In genomic region chr18:3281456-3282400, GRCh38 we compare ENCODE assay signal across 9 cellular contexts. TPM values are rescaled to one million over a fixed set of nuclear protein-coding genes. Genes with fewer than 3 reads are reported as not detected.
DNase-seq lines count a peak whose midpoint lies in the region; ATAC-seq and TF ChIP-seq lines count a peak whose summit lies in the region.
"Had no signal": no experiment of that assay in that cellular context is flagged by ENCODE, and none has a peak within 500 bp of the region (broad histone marks: within the 10 kb centered on the region; RNA-seq: fewer than 3 reads in every experiment).

No MANE protein-coding gene starts in this region.

- no peak for TF ChIP-seq CTCF in lower leg skin (IDR thresholded peaks at IDR 0.05)

- ATAC-seq in HG03442 (IDR thresholded peaks at IDR 0.05; ENCODE audit: unreplicated experiment), result peak; percentile 34
- ATAC-seq in stimulated activated naive B cell treated with anti-CD40 and anti-IgM and Interleukin-4, amounts not matched to agents 10 μg/mL and 1 μg/mL and 100 μg/mL, for 72 hours (replicated peaks), result peak; percentile 63 to 71

- DNase-seq in GM04504 (ENCODE audit: low read depth) (peak; percentile 55), NCI-H748 (lab: John Stamatoyannopoulos, UW; ENCODE audit: unreplicated experiment) (peak; percentile 79), brain pericyte (ENCODE audit: low read depth, low spot score) (peak; percentile 61), iris pigment epithelial cell (ENCODE audit: low read depth) (peak; percentile 78), lower leg skin (ENCODE audit: low spot score in 2 of 2) (no peak), mesenteric fat pad (ENCODE audit: low spot score) (no peak)
- DNase-seq in stimulated activated naive B cell treated with anti-CD40 and anti-IgM and Interleukin-4, amounts not matched to agents 10 μg/mL and 1 μg/mL and 100 μg/mL, for 72 hours, result no peak

- 16 to 34% methylated on average over 2 of the region's 2 CpGs for WGBS in lower leg skin, 2 donors

- H3K4me1 Mint-ChIP-seq in stimulated activated naive B cell treated with anti-CD40 and anti-IgM and Interleukin-4, amounts not matched to agents 10 μg/mL and 1 μg/mL and 100 μg/mL, for 72 hours, result peaks cover 25 to 40% of the 10 kb centered on the region in 2 donors

- no peak overlapping the region for H3K4me3 Mint-ChIP-seq in stimulated activated naive B cell treated with anti-CD40 and anti-IgM and Interleukin-4, amounts not matched to agents 10 μg/mL and 1 μg/mL and 100 μg/mL, for 72 hours
- H3K4me3 Mint-ChIP-seq: stimulated activated naive CD8-positive, alpha-beta T cell treated with anti-CD3 and anti-CD28 coated beads, Interleukin-15, Interleukin-2, amounts not matched to agents 100 ng/mL and 50 ng/mL, for 24 hours had no signal

- H3K27me3 Mint-ChIP-seq in stimulated activated naive B cell treated with anti-CD40 and anti-IgM and Interleukin-4, amounts not matched to agents 10 μg/mL and 1 μg/mL and 100 μg/mL, for 72 hours, result no peaks in the 10 kb centered on the region
- H3K27me3 Mint-ChIP-seq: stimulated activated naive CD8-positive, alpha-beta T cell treated with anti-CD3 and anti-CD28 coated beads, Interleukin-15, Interleukin-2, amounts not matched to agents 100 ng/mL and 50 ng/mL, for 24 hours had no signal

- peaks cover 10 to 14% of the 10 kb centered on the region in 2 donors for H3K9me3 Mint-ChIP-seq in stimulated activated naive B cell treated with anti-CD40 and anti-IgM and Interleukin-4, amounts not matched to agents 10 μg/mL and 1 μg/mL and 100 μg/mL, for 72 hours
- H3K9me3 Mint-ChIP-seq: stimulated activated naive CD8-positive, alpha-beta T cell treated with anti-CD3 and anti-CD28 coated beads, Interleukin-15, Interleukin-2, amounts not matched to agents 100 ng/mL and 50 ng/mL, for 24 hours had no signal

- no peak overlapping the region for H3K4me3 ChIP-seq in lower leg skin (ENCODE audit: low read depth, poor library complexity, severe bottlenecking)

- H3K27ac Mint-ChIP-seq in stimulated activated naive B cell treated with anti-CD40 and anti-IgM and Interleukin-4, amounts not matched to agents 10 μg/mL and 1 μg/mL and 100 μg/mL, for 72 hours, result peak overlapping the region; percentile 76
- H3K27ac Mint-ChIP-seq: stimulated activated naive CD8-positive, alpha-beta T cell treated with anti-CD3 and anti-CD28 coated beads, Interleukin-15, Interleukin-2, amounts not matched to agents 100 ng/mL and 50 ng/mL, for 24 hours had no signal

- peaks cover 13 to 31% of the 10 kb centered on the region in 2 donors for H3K36me3 Mint-ChIP-seq in stimulated activated naive B cell treated with anti-CD40 and anti-IgM and Interleukin-4, amounts not matched to agents 10 μg/mL and 1 μg/mL and 100 μg/mL, for 72 hours

- TF ChIP-seq POLR2A in lower leg skin (IDR thresholded peaks at IDR 0.05), result no peak

- intact Hi-C loops in lower leg skin (cut with DNase I; ENCODE audit: low total_unique reads), result no loop called here

RNA-seq across cellular contexts. Expression of gene MYL12B, which starts 19.8 kb away (rescaled TPM):
- total RNA-seq in lower leg skin (100 to 1,000 TPM; 240 to 360 (median 286) TPM), mesenteric fat pad (291 TPM)

RNA-seq across cellular contexts. Expression of gene MYL12A, which starts 34.1 kb away (rescaled TPM):
- total RNA-seq in lower leg skin (100 to 1,000 TPM; 240 to 337 (median 294) TPM), mesenteric fat pad (460 TPM)

Comparison
In these comparisons a context has a peak if more than half of its experiments do, and no peak if none do; other contexts are left out.
1. DNase-seq: peak in GM04504 (single experiment), NCI-H748 (single experiment), brain pericyte (single experiment) and iris pigment epithelial cell (single experiment); none in stimulated activated naive B cell treated with anti-CD40 and anti-IgM and Interleukin-4, amounts not matched to agents 10 μg/mL and 1 μg/mL and 100 μg/mL, for 72 hours (single experiment), lower leg skin (0 of 2) and mesenteric fat pad (single experiment).